In the genomic region with DNA sequence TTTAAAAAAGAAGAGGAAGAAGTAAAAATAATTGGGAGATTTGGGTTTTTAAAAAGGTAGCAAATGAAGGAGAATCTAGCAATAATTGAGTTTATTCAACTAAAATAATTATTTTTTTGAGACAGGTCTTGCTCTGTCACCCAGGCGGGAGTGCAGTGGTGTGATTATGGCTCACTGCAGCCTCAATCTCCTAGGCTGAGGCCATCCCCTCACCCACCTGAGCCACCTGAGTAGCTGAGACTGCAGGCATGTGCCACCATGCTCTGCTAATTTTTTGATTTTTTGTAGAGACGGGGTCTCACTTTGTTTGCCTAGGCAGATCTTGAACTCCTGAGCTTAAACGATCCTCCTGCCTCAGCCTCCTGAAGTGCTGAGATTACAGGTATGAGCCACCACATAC, we compare ENCODE assay signal across 8 cellular contexts.
"Had no signal": no experiment of that assay in that cellular context is flagged by ENCODE, and none has a peak within 500 bp of the region (broad histone marks: within the 10 kb centered on the region; RNA-seq: fewer than 3 reads in every experiment).

No MANE protein-coding gene starts in this region.

- H3K27ac Mint-ChIP-seq: HFFc6 had no signal

- H3K9me3 ChIP-seq: HAP-1 had no signal

- H3K27ac ChIP-seq: HL-60 had no signal

- ATAC-seq: HCT116, HepG2 had no signal

- H3K9me3 Mint-ChIP-seq: HFFc6, IgD-negative memory B cell had no signal

- DNase-seq: GOT3, H7, HFFc6 had no signal

- FAIRE-seq: HepG2 had no signal

- H3K4me3 ChIP-seq: HAP-1 had no signal

- H3K27me3 Mint-ChIP-seq: IgD-negative memory B cell had no signal

- H3K4me3 Mint-ChIP-seq: HFFc6, IgD-negative memory B cell had no signal

- H3K4me1 Mint-ChIP-seq: IgD-negative memory B cell had no signal
